23 cellular contexts compared by ENCODE assay signal in genomic region chr18:35457140-35457704, GRCh38. TPM values are rescaled to one million over a fixed set of nuclear protein-coding genes. Genes with fewer than 3 reads are reported as not detected.
A peak's percentile ranks its signal among the peaks of the same experiment; 100 is the strongest.
DNase-seq lines count a peak whose midpoint lies in the region; ATAC-seq, FAIRE-seq and TF ChIP-seq lines count a peak whose summit lies in the region.
"Had no signal": no experiment of that assay in that cellular context is flagged by ENCODE, and none has a peak within 500 bp of the region (broad histone marks: within the 10 kb centered on the region; RNA-seq: fewer than 3 reads in every experiment).

No MANE protein-coding gene starts in this region.

- TF ChIP-seq CTCF in GM12878 (IDR thresholded peaks at IDR 0.05 in 2 of 3, conservative IDR thresholded peaks at IDR 0.05 in 1 of 3; ENCODE audit: control insufficient read depth in 2 of 3, extremely low read depth in 1 of 3, insufficient read depth in 1 of 3, low read depth in 3 of 3, low read length in 3 of 3) = no peak
- TF ChIP-seq CTCF in foreskin keratinocyte (conservative IDR thresholded peaks at IDR 0.05) = peak; percentile 31

- H3K9ac ChIP-seq in GM12878 (ENCODE audit: control insufficient read depth, insufficient read depth, low read length) = no peak overlapping the region
- H3K9ac ChIP-seq: SK-N-SH had no signal

- H2AFZ ChIP-seq in GM12878 (ENCODE audit: control insufficient read depth, low read depth, low read length) = no peak overlapping the region

- WGBS in GM12878 (ENCODE audit: insufficient coverage, insufficient replicate concordance, low lambda C conversion rate, missing lambda C conversion rate) = 49% methylated on average over 3 of the region's 3 CpGs

- no peak overlapping the region for H3K4me3 ChIP-seq in GM12878
- H3K4me3 ChIP-seq: left lung, testis, vagina had no signal

- no TSS peak for BruUV-seq in GM12878 (replicated peaks; lab: Mats Ljungman, UMichigan)

- H3K4me2 ChIP-seq in GM12878 (ENCODE audit: control insufficient read depth, insufficient read depth) = no peak overlapping the region
- H3K4me2 ChIP-seq: SK-N-SH had no signal

- peaks cover 12% of the 10 kb centered on the region for H3K4me1 ChIP-seq in GM12878 (ENCODE audit: control insufficient read depth, insufficient read depth, low read length)
- H3K4me1 ChIP-seq in foreskin keratinocyte = peaks cover 40% of the 10 kb centered on the region

- in situ Hi-C loops in GM12878 (cut with MboI) = no loop called here

- no peaks in the 10 kb centered on the region for H4K20me1 ChIP-seq in GM12878 (ENCODE audit: control insufficient read depth, insufficient read depth)

- H3K27me3 ChIP-seq in GM12878 (replicated peaks in 1 of 2; ENCODE audit: control insufficient read depth in 2 of 2, insufficient read depth in 2 of 2, low read length in 1 of 2) (no peaks in the 10 kb centered on the region), foreskin keratinocyte (no peaks in the 10 kb centered on the region)
- H3K27me3 ChIP-seq: left lung, testis, vagina had no signal

- intact Hi-C loops in GM12878 (cut with micrococcal nuclease; ENCODE audit: unreplicated experiment) = no loop called here

- ATAC-seq in GM12878 (no peak), foreskin keratinocyte (peak; percentile 64)
- ATAC-seq: left lung; stimulated activated effector memory CD8-positive, alpha-beta T cell treated with anti-CD3 and anti-CD28 coated beads, Interleukin-12 subunit alpha, Interleukin-12 subunit beta, amount 100 ng/mL, for 72 hours; WTC11 had no signal

- SMC1A ChIA-PET in GM12878 (lab: Charles Lee; ENCODE audit: uncharacterized antibody, unreplicated experiment) = interaction anchor here (1.0 to 1.8 kb wide), 8 partner anchors 10 to 43 kb away, joined by 3 to 5 read pairs (median 3); no protein-coding TSS in a partner anchor

- DNase-seq in NCI-H226 (peak; percentile 75), GM12878 (ENCODE audit: low read depth, low spot score) (no peak), foreskin keratinocyte (peak; percentile 95 to 97), nucleus accumbens (lab: John Stamatoyannopoulos, UW) (no peak), COLO829 (ENCODE audit: low spot score) (no peak), KG1 (lab: John Stamatoyannopoulos, UW) (no peak)
- no peak for DNase-seq in stimulated activated CD8-positive, alpha-beta memory T cell treated with anti-CD3 and anti-CD28 coated beads, Interleukin-4, amount 100 ng/mL, for 48 hours
- DNase-seq: activated CD8-positive, alpha-beta memory T cell treated with anti-CD3 and anti-CD28 coated beads, Interleukin-2, amount 50 U/mL, for 4 hours; CD4-positive, alpha-beta memory T cell; effector CD8-positive, alpha-beta T cell; immature natural killer cell; Karpas-422; left lung; midbrain; NCI-H1048; NCI-H187 treated with DMSO at 0.1 percent for 48 hours; posterior cingulate gyrus; SK-N-SH; testis had no signal

- H3K79me2 ChIP-seq in GM12878 (ENCODE audit: control insufficient read depth, insufficient read depth, low read length) = no peaks in the 10 kb centered on the region

- RAD21 ChIA-PET in GM12878 (lab: Charles Lee; ENCODE audit: unreplicated experiment) = interaction anchor here (1.1 kb wide), 1 partner anchor 21 kb away, joined by 3 read pairs; no protein-coding TSS in a partner anchor

- no peak overlapping the region for H3K27ac ChIP-seq in GM12878 (ENCODE audit: control insufficient read depth, insufficient read depth)
- peak overlapping the region; percentile 76 for H3K27ac ChIP-seq in foreskin keratinocyte
- H3K27ac ChIP-seq: testis, vagina had no signal

- H3K36me3 ChIP-seq in GM12878 (ENCODE audit: control insufficient read depth in 2 of 2, insufficient read depth in 2 of 2, low read length in 1 of 2) = no peaks in the 10 kb centered on the region
- H3K36me3 ChIP-seq: left lung, vagina had no signal

- FAIRE-seq in GM12878 (lab: Jason Lieb, UNC) = no peak
- FAIRE-seq: HTR-8/SVneo had no signal

- no peak for TF ChIP-seq POLR2A in GM12878 (IDR thresholded peaks at IDR 0.05; ENCODE audit: low read depth, low read length)

- TF ChIP-seq EP300 in GM12878 (IDR thresholded peaks at IDR 0.05; ENCODE audit: borderline replicate concordance in 1 of 2, control insufficient read depth in 1 of 2, low read depth in 2 of 2, low read length in 2 of 2) = no peak

- no peaks in the 10 kb centered on the region for H3K9me3 ChIP-seq in GM12878 (replicated peaks; ENCODE audit: control insufficient read depth, insufficient read depth, low read length)
- H3K9me3 ChIP-seq: left lung, SK-N-SH, testis, vagina had no signal

- POLR2A ChIA-PET in GM12878 (lab: Charles Lee) = no interaction called here

- no peak for TF ChIP-seq RAD21 in GM12878 (IDR thresholded peaks at IDR 0.05; ENCODE audit: insufficient read depth, low read depth, low read length)

- CTCF ChIA-PET in GM12878 (lab: Yijun Ruan, JAX) = no interaction called here

TF ChIP-seq in GM12878, 131 proteins besides CTCF, POLR2A, EP300 and RAD21:
- TF ChIP-seq TCF7 (IDR thresholded peaks at IDR 0.05; ENCODE audit: borderline replicate concordance) (no peak), JUNB (IDR thresholded peaks at IDR 0.05) (peak; percentile 14; the same call in 1 of the 2 replicates)

RNA-seq across cellular contexts. Expression of gene INO80C, which starts 40.5 kb away (rescaled TPM):
- total RNA-seq in GM12878 (2013; cell fraction: nucleolus; rRNA removed) = 39.2 and 40.2 TPM in 2 replicates
- total RNA-seq in GM12878 (2014; rRNA removed) (9.8 and 9.9 TPM in 2 replicates), GM12878 (2014; rRNA removed; fragmentation: Illumina TruSeq; extraction: Trizol) (16.0 and 18.1 TPM in 2 replicates), GM12878 (2021) (29.3 and 30.7 TPM in 2 replicates), foreskin keratinocyte (56.3 and 62.6 TPM in 2 replicates)
- 17.9 TPM for polyA plus RNA-seq in GM12878 (2011; ENCODE audit: low read depth)
- polyA plus RNA-seq in GM12878 (2011; rRNA removed) (31.3 and 31.6 TPM in 2 replicates), GM12878 (2014; fragmentation: Illumina TruSeq; extraction: Trizol) (32.8 and 34.2 TPM in 2 replicates), GM12878 (2014; fragmentation: Nextera tagmentation; extraction: Ambion mirVana) (10 to 100 TPM; 25.0 to 31.6 TPM), GM12878 (2014; rRNA removed) (29.7 and 43.2 TPM in 2 replicates), GM12878 (2016; fragmentation: Nextera tagmentation; extraction: Ambion mirVana) (10 to 100 TPM; 28.3 to 30.9 TPM), foreskin keratinocyte (91.1 and 95.7 TPM in 2 replicates)
- 27.9 and 34.4 TPM in 2 replicates for polyA plus RNA-seq in GM12878 (2011; cell fraction: cytosol; rRNA removed)
- polyA plus RNA-seq in GM12878 (2011; cell fraction: nucleus; rRNA removed) = 29.8 and 31.2 TPM in 2 replicates
- 15.2 and 16.8 TPM in 2 replicates for polyA plus RNA-seq in GM12878 (2012)
- 13.2 and 19.6 TPM in 2 replicates for polyA minus RNA-seq in GM12878 (2011; rRNA and poly(A)+ RNA removed)
- 4.9 and 10.4 TPM in 2 replicates for polyA minus RNA-seq in GM12878 (2011; cell fraction: cytosol; rRNA and poly(A)+ RNA removed)
- 9.2 and 15.2 TPM in 2 replicates for polyA minus RNA-seq in GM12878 (2011; cell fraction: nucleus; rRNA and poly(A)+ RNA removed)

Comparison
In these comparisons a context has a peak if more than half of its experiments do, and no peak if none do; other contexts are left out.
1. DNase-seq: peak in NCI-H226 (single experiment) and foreskin keratinocyte (2 of 2); none in GM12878 (single experiment), nucleus accumbens (0 of 56), stimulated activated CD8-positive, alpha-beta memory T cell treated with anti-CD3 and anti-CD28 coated beads, Interleukin-4, amount 100 ng/mL, for 48 hours (single experiment), COLO829 (single experiment) and KG1 (single experiment).